Comparison of ENCODE assay signal across 8 cellular contexts in the genomic region with DNA sequence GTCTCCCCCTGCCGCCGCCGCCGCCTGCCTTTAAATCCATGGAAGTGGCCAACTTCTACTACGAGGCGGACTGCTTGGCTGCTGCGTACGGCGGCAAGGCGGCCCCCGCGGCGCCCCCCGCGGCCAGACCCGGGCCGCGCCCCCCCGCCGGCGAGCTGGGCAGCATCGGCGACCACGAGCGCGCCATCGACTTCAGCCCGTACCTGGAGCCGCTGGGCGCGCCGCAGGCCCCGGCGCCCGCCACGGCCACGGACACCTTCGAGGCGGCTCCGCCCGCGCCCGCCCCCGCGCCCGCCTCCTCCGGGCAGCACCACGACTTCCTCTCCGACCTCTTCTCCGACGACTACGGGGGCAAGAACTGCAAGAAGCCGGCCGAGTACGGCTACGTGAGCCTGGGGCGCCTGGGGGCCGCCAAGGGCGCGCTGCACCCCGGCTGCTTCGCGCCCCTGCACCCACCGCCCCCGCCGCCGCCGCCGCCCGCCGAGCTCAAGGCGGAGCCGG. TPM values are rescaled to one million over a fixed set of nuclear protein-coding genes. Genes with fewer than 3 reads are reported as not detected.
DNase-seq lines count a peak whose midpoint lies in the region; ATAC-seq and TF ChIP-seq lines count a peak whose summit lies in the region.

No MANE protein-coding gene starts in this region.

- H3K36me3 ChIP-seq in KOPT-K1 (ENCODE audit: insufficient read depth, low read length) (no peaks in the 10 kb centered on the region), breast epithelium (no peaks in the 10 kb centered on the region)

- no peaks in the 10 kb centered on the region for H3K9me3 ChIP-seq in KOPT-K1 (ENCODE audit: insufficient read depth, low read length, poor library complexity, severe bottlenecking)
- H3K9me3 ChIP-seq in breast epithelium = no peaks in the 10 kb centered on the region

- H3K27me3 ChIP-seq in breast epithelium = no peaks in the 10 kb centered on the region

- peak; percentile 35 for DNase-seq in ACHN
- DNase-seq in breast epithelium (ENCODE audit: low spot score in 2 of 2) = peak in 1 of 2 donors; percentile 49
- no peak for DNase-seq in left lobe of liver (ENCODE audit: low spot score)
- peak in 2 of 3 donors; percentile 23 to 51 for DNase-seq in stimulated activated CD4-positive, alpha-beta T cell treated with anti-CD3 and anti-CD28 coated beads, TNF-alpha, amount 100 ng/mL, for 1 hour (ENCODE audit: low read depth in 3 of 3, low spot score in 1 of 3)
- no peak for DNase-seq in H4 (ENCODE audit: low spot score)

- H3K27ac ChIP-seq in KOPT-K1 (ENCODE audit: low read depth, low read length, poor library complexity, severe bottlenecking) = peak overlapping the region; percentile 62
- peak overlapping the region; percentile 99 to 100 for H3K27ac ChIP-seq in breast epithelium

- no peak for TF ChIP-seq POLR2A in breast epithelium (IDR thresholded peaks at IDR 0.05)

- H3K4me3 ChIP-seq in WI38 (ENCODE audit: low read depth, low read length) (peak overlapping the region; percentile 96), breast epithelium (peak overlapping the region; percentile 87 to 95 (median 89))

- peak; percentile 23 for ATAC-seq in GM19372 (IDR thresholded peaks at IDR 0.05; ENCODE audit: low read depth, unreplicated experiment)
- peak; percentile 0 for ATAC-seq in left lobe of liver

- peaks cover 0 to 8% of the 10 kb centered on the region in 2 donors for H3K4me1 ChIP-seq in breast epithelium

- no peak for TF ChIP-seq CTCF in WI38 (IDR thresholded peaks at IDR 0.05; ENCODE audit: low read depth, low read length)
- no peak for TF ChIP-seq CTCF in breast epithelium (IDR thresholded peaks at IDR 0.05)

- in situ Hi-C loops in ACHN (cut with HindIII; ENCODE audit: low pct_ligation_motif_present, low pct_unique_long_range_greater_than_20kb, low sequenced_read_pairs) = no loop called here

- intact Hi-C loops in breast epithelium (cut with DNase I; ENCODE audit: low total_unique reads) = no loop called here

RNA-seq across cellular contexts. Expression of a gene that starts 0.5 kb away (rescaled TPM):
- 100 to 1,000 TPM; 137 to 177 (median 149) TPM for total RNA-seq in breast epithelium
- 215 TPM for total RNA-seq in left lobe of liver
- total RNA-seq in H4 (2014; rRNA removed; shearing (Covaris generic)) = 14.8 and 22.1 TPM in 2 replicates

RNA-seq across cellular contexts. Expression of a gene that starts 37.6 kb away (rescaled TPM):
- total RNA-seq in breast epithelium (10 to 100 TPM; 12.9 to 29.4 (median 18.0) TPM), left lobe of liver (9.1 TPM)
- 26.9 and 30.3 TPM in 2 replicates for total RNA-seq in H4 (2014; rRNA removed; shearing (Covaris generic))

Comparison
In these comparisons a context has a peak if more than half of its experiments do, and no peak if none do; other contexts are left out.
1. DNase-seq: peak in ACHN (single experiment) and stimulated activated CD4-positive, alpha-beta T cell treated with anti-CD3 and anti-CD28 coated beads, TNF-alpha, amount 100 ng/mL, for 1 hour (2 of 3); none in left lobe of liver (single experiment) and H4 (single experiment).